In genomic region chr17:18410748-18411147, GRCh38 we compare ENCODE assay signal across 9 cellular contexts. TPM values are rescaled to one million over a fixed set of nuclear protein-coding genes. Genes with fewer than 3 reads are reported as not detected.
A peak's percentile ranks its signal among the peaks of the same experiment; 100 is the strongest.
DNase-seq lines count a peak whose midpoint lies in the region; ATAC-seq and TF ChIP-seq lines count a peak whose summit lies in the region.
"Not testable (repeated sequence)": the region's sequence is repeated elsewhere in the genome, so short reads cannot be mapped to it uniquely, and the experiment has no call there.
"Had no signal": no experiment of that assay in that cellular context is flagged by ENCODE, and none has a peak within 500 bp of the region (broad histone marks: within the 10 kb centered on the region; RNA-seq: fewer than 3 reads in every experiment).

No MANE protein-coding gene starts in this region.

- H3K27ac Mint-ChIP-seq in activated T-helper 17 cell treated with anti-CD3 and anti-CD28 coated beads, Interleukin-2, amount 50 U/mL, for 72 hours, result peak overlapping the region; percentile 93

- POLR2A ChIA-PET in RWPE1 (lab: Yijun Ruan, JAX; ENCODE audit: low non-redundant PET), result not testable (repeated sequence)

- H3K27me3 Mint-ChIP-seq in activated T-helper 17 cell treated with anti-CD3 and anti-CD28 coated beads, Interleukin-2, amount 50 U/mL, for 72 hours, result not testable (repeated sequence)

- not testable (repeated sequence) for TF ChIP-seq EP300 in transverse colon (IDR thresholded peaks at IDR 0.05; ENCODE audit: low read depth)

- H3K4me1 Mint-ChIP-seq in activated T-helper 17 cell treated with anti-CD3 and anti-CD28 coated beads, Interleukin-2, amount 50 U/mL, for 72 hours, result not testable (repeated sequence)

- DNase-seq in DND-41, result peak; percentile 16
- not testable (repeated sequence) for DNase-seq in RWPE1 (ENCODE audit: low spot score); iPS DF 6.9 (ENCODE audit: low read depth, low spot score); transverse colon
- DNase-seq in dorsolateral prefrontal cortex, result peak in 1 of 10 donors; percentile 18

- not testable (repeated sequence) for H3K27me3 ChIP-seq in DND-41 (ENCODE audit: insufficient read depth, low read length, poor library complexity); HUES6 (ENCODE audit: control insufficient read depth, insufficient read depth, low read length); dorsolateral prefrontal cortex; iPS DF 6.9 (ENCODE audit: control insufficient read depth, insufficient read depth, low read length); neuron (ENCODE audit: insufficient read depth, low read length); transverse colon

- in situ Hi-C loops in transverse colon (cut with MboI; ENCODE audit: low pct_ligation_motif_present in 1 of 4, low pct_unique_long_range_greater_than_20kb in 1 of 4, low sequenced_read_pairs in 3 of 4), result not testable (repeated sequence)

- peaks cover 25% of the 10 kb centered on the region; the same call in 1 of the 2 replicates for H3K4me1 ChIP-seq in DND-41 (ENCODE audit: insufficient read depth, low read length)
- H3K4me1 ChIP-seq in HUES6 (ENCODE audit: control insufficient read depth, insufficient read depth, low read length); iPS DF 6.9 (ENCODE audit: control insufficient read depth, insufficient read depth, low read length); neuron (ENCODE audit: insufficient read depth, low read length); transverse colon: not testable (repeated sequence)

- peak overlapping the region; percentile 65 for H3K4me2 ChIP-seq in DND-41 (ENCODE audit: insufficient read depth, low read length)

- TF ChIP-seq CTCF in DND-41 (IDR thresholded peaks at IDR 0.05; ENCODE audit: borderline replicate concordance, extremely low read depth, low read length, poor library complexity, severe bottlenecking); RWPE1 (conservative IDR thresholded peaks at IDR 0.05; ENCODE audit: low read depth); dorsolateral prefrontal cortex (IDR thresholded peaks at IDR 0.05 in 54 of 56, conservative IDR thresholded peaks at IDR 0.05 in 2 of 56; ENCODE audit: low read depth in 1 of 56, partially characterized antibody in 56 of 56); transverse colon (IDR thresholded peaks at IDR 0.05): not testable (repeated sequence)

- H3K9me3 ChIP-seq in DND-41 (ENCODE audit: insufficient read depth, low read length, severe bottlenecking); HUES6 (ENCODE audit: control insufficient read depth, insufficient read depth, low read depth, low read length); iPS DF 6.9 (ENCODE audit: control insufficient read depth, insufficient read depth, low read length); neuron (ENCODE audit: low read length); transverse colon: not testable (repeated sequence)

- H3K9ac ChIP-seq in DND-41 (ENCODE audit: low read depth, low read length) (peak overlapping the region; percentile 89), HUES6 (ENCODE audit: low read length) (peak overlapping the region; percentile 97)

- not testable (repeated sequence) for H3K36me3 Mint-ChIP-seq in activated T-helper 17 cell treated with anti-CD3 and anti-CD28 coated beads, Interleukin-2, amount 50 U/mL, for 72 hours (ENCODE audit: low read depth)

- WGBS in iPS DF 6.9 (ENCODE audit: insufficient coverage, insufficient read length), result 100% methylated on average over 4 of the region's 12 CpGs
- 15 to 60% methylated on average over 1 to 11 of the region's 12 CpGs for WGBS in transverse colon (ENCODE audit: low coverage in 1 of 2), 2 donors

- not testable (repeated sequence) for TF ChIP-seq POLR2A in transverse colon (IDR thresholded peaks at IDR 0.05)

- not testable (repeated sequence) for ATAC-seq in DND-41 (ENCODE audit: insufficient read depth, low read depth); activated T-helper 17 cell treated with anti-CD3 and anti-CD28 coated beads, Interleukin-2, amount 50 U/mL, for 72 hours (replicated peaks)

- H3K79me2 ChIP-seq in DND-41 (ENCODE audit: insufficient read depth, low read length), result peaks cover 14% of the 10 kb centered on the region

- intact Hi-C loops in dorsolateral prefrontal cortex (cut with DNase I); transverse colon (cut with DNase I; ENCODE audit: low total_unique reads): not testable (repeated sequence)

- H3K27ac ChIP-seq in DND-41 (ENCODE audit: low read length) (peak overlapping the region; percentile 32), RWPE1 (peak overlapping the region; percentile 85), dorsolateral prefrontal cortex (peak overlapping the region in 8 of 59 donors; percentile 14 to 82 (median 40)), transverse colon (peak overlapping the region; percentile 29 to 89 (median 87))
- H3K27ac ChIP-seq in HUES6 (ENCODE audit: low read depth, low read length); iPS DF 6.9 (ENCODE audit: low read length): not testable (repeated sequence)

- not testable (repeated sequence) for H3K9me3 Mint-ChIP-seq in activated T-helper 17 cell treated with anti-CD3 and anti-CD28 coated beads, Interleukin-2, amount 50 U/mL, for 72 hours

- CTCF ChIA-PET in RWPE1 (lab: Yijun Ruan, JAX), result not testable (repeated sequence)

- H4K20me1 ChIP-seq in DND-41 (ENCODE audit: insufficient read depth, low read length), result not testable (repeated sequence)

- peak overlapping the region; percentile 68 to 74; a peak in 3 of 4 replicates for H3K4me3 ChIP-seq in DND-41 (ENCODE audit: low read depth in 1 of 2, low read length in 2 of 2)
- H3K4me3 ChIP-seq in HUES6 (ENCODE audit: low read depth, low read length), result peak overlapping the region; percentile 84
- peak overlapping the region in 38 of 59 donors; percentile 16 to 64 (median 44) for H3K4me3 ChIP-seq in dorsolateral prefrontal cortex
- peak overlapping the region; percentile 52; the same call in 1 of the 2 replicates for H3K4me3 ChIP-seq in iPS DF 6.9 (ENCODE audit: low read length)
- H3K4me3 ChIP-seq in neuron (ENCODE audit: low read length), result peak overlapping the region; percentile 61
- H3K4me3 ChIP-seq in transverse colon, result peak overlapping the region in 3 of 4 donors; percentile 15 to 70 (median 38)

- H3K36me3 ChIP-seq in DND-41 (ENCODE audit: insufficient read depth, low read length); HUES6 (ENCODE audit: control insufficient read depth, insufficient read depth, low read length); iPS DF 6.9 (ENCODE audit: control insufficient read depth, insufficient read depth, low read length); neuron (ENCODE audit: insufficient read depth, low read length); transverse colon: not testable (repeated sequence)

- peak overlapping the region; percentile 90 for H3K4me3 Mint-ChIP-seq in activated T-helper 17 cell treated with anti-CD3 and anti-CD28 coated beads, Interleukin-2, amount 50 U/mL, for 72 hours

- H2AFZ ChIP-seq in DND-41 (ENCODE audit: low read depth, low read length); neuron (ENCODE audit: low read depth, low read length): not testable (repeated sequence)

RNA-seq across cellular contexts. Expression of gene EVPLL, which starts 33.2 kb away (rescaled TPM):
- total RNA-seq in activated T-helper 17 cell treated with anti-CD3 and anti-CD28 coated beads, Interleukin-2, amount 50 U/mL, for 72 hours, result not detected
- total RNA-seq in dorsolateral prefrontal cortex, result under 1 TPM in 5 of 120 experiments, not detected in 115; 0.23 to 0.82 (median 0.39) TPM
- total RNA-seq in transverse colon, result 1 to 10 TPM in 2 of 4 donors, under 1 TPM in 1, not detected in 1; 0.41 to 7.0 (median 1.1) TPM
- total RNA-seq: cardiac septum had no signal

RNA-seq across cellular contexts. Expression of gene SHMT1, which starts 47.4 kb away (rescaled TPM):
- 10 to 100 TPM; 47.0 to 85.6 TPM for total RNA-seq in activated T-helper 17 cell treated with anti-CD3 and anti-CD28 coated beads, Interleukin-2, amount 50 U/mL, for 72 hours
- total RNA-seq in dorsolateral prefrontal cortex (10 to 100 TPM in 119 of 120 experiments, 1 to 10 TPM in 1; 8.0 to 77.4 (median 18.4) TPM), transverse colon (10 to 100 TPM; 29.2 to 49.4 (median 38.5) TPM)
